28 cellular contexts compared by ENCODE assay signal in the genomic region with DNA sequence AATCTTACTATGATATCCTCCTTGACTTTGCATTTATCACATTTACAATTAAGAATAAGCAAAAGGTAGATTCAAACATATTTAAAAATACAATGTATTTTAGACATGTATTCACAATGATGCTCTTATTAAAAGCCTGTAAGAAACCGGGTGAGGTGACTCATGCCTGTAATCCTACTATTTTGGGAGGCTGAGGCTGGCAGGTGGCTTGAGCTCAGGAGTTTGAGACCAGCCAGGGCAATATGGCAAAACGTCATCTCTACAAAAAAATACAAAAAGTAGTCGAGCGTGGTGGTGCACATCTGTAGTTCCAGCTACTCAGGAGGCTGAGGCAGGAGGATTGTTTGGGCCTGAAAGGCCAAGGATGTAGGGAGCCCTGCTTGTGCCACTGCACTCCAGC.
"Had no signal": no experiment of that assay in that cellular context is flagged by ENCODE, and none has a peak within 500 bp of the region (broad histone marks: within the 10 kb centered on the region; RNA-seq: fewer than 3 reads in every experiment).

No MANE protein-coding gene starts in this region.

- H3K4me3 ChIP-seq: ovary, psoas muscle, right lobe of liver, sigmoid colon, smooth muscle cell, spleen, suprapubic skin, testis, tibial artery, transverse colon, upper lobe of right lung, uterus had no signal

- H3K79me2 ChIP-seq: parathyroid adenoma had no signal

- H3K36me3 ChIP-seq: ovary, right lobe of liver, sigmoid colon, spleen, suprapubic skin, tibial artery, transverse colon, upper lobe of right lung, uterus had no signal

- H3K4me1 ChIP-seq: parathyroid adenoma, psoas muscle, right lobe of liver, sigmoid colon, spleen, suprapubic skin, testis, tibial artery, transverse colon, upper lobe of right lung, uterus had no signal

- H3K9me3 ChIP-seq: ovary, psoas muscle, right lobe of liver, sigmoid colon, spleen, suprapubic skin, testis, tibial artery, transverse colon, upper lobe of right lung, uterus had no signal

- ATAC-seq: naive thymus-derived CD4-positive, alpha-beta T cell; natural killer cell; psoas muscle; right cardiac atrium; right lobe of liver; stimulated activated memory B cell treated with anti-CD40 and anti-IgM and Interleukin-4, amounts not matched to agents 10 μg/mL and 1 μg/mL and 100 μg/mL, for 72 hours; stimulated activated naive CD8-positive, alpha-beta T cell treated with anti-CD3 and anti-CD28 coated beads, Interleukin-15, amount 100 ng/mL, for 72 hours; stimulated activated naive CD8-positive, alpha-beta T cell treated with anti-CD3 and anti-CD28 coated beads, Interleukin-15, Interleukin-2, amounts not matched to agents 100 U/mL and 50 U/mL, for 24 hours; upper lobe of right lung had no signal

- H3K27me3 ChIP-seq: right lobe of liver, sigmoid colon, spleen, suprapubic skin, testis, tibial artery, transverse colon, upper lobe of right lung, uterus had no signal

- H2AFZ ChIP-seq: parathyroid adenoma had no signal

- H3K27ac ChIP-seq: ovary, parathyroid adenoma, psoas muscle, right lobe of liver, sigmoid colon, spleen, suprapubic skin, testis, tibial artery, transverse colon, upper lobe of right lung, uterus had no signal

- DNase-seq: naive thymus-derived CD4-positive, alpha-beta T cell; natural killer cell; occipital lobe; ovary; posterior cingulate gyrus; psoas muscle; right cardiac atrium; right lobe of liver; sigmoid colon; spleen; stimulated activated CD4-positive, alpha-beta T cell treated with anti-CD3 and anti-CD28 coated beads, Interleukin-12 subunit alpha, Interleukin-12 subunit beta, amount 100 ng/mL, for 4 hours; stimulated activated CD4-positive, alpha-beta T cell treated with anti-CD3 and anti-CD28 coated beads, Interleukin-1b, Interleukin-23, amount 100 ng/mL, for 48 hours; stimulated activated CD4-positive, alpha-beta T cell treated with anti-CD3 and anti-CD28 coated beads, Interleukin-4, amount 100 ng/mL, for 1 hour; stimulated activated CD4-positive, alpha-beta T cell treated with anti-CD3 and anti-CD28 coated beads, Interleukin-4, amount 100 ng/mL, for 4 hours; stimulated activated CD8-positive, alpha-beta memory T cell treated with anti-CD3 and anti-CD28 coated beads, Interleukin-4, amount 100 ng/mL, for 48 hours; stimulated activated naive CD4-positive, alpha-beta T cell; stimulated activated naive CD8-positive, alpha-beta T cell treated with anti-CD3 and anti-CD28 coated beads, Interleukin-15, amount 100 ng/mL, for 72 hours; stimulated activated naive CD8-positive, alpha-beta T cell treated with anti-CD3 and anti-CD28 coated beads, Interleukin-15, Interleukin-2, amounts not matched to agents 100 U/mL and 50 U/mL, for 24 hours; substantia nigra; testis; tibial artery; transverse colon; upper lobe of right lung; uterus had no signal

- H3K4me2 ChIP-seq: smooth muscle cell had no signal

- H3K9ac ChIP-seq: parathyroid adenoma had no signal
